Comparison of ENCODE assay signal across 1 cellular context in genomic region chrX:115553171-115553570, GRCh38.
TF ChIP-seq lines count a peak whose summit lies in the region.

No MANE protein-coding gene starts in this region.

TF ChIP-seq in GM23338, 12 proteins besides CTCF, POLR2A, EP300 and RAD21 (continued from another document):
- no peak for TF ChIP-seq ETS1 (IDR thresholded peaks at IDR 0.05)
- no peak for TF ChIP-seq CREB1 (CRISPR knock-in tag; IDR thresholded peaks at IDR 0.05; ENCODE audit: low read depth)
